30 cellular contexts compared by ENCODE assay signal in genomic region chr1:33231166-33231565, GRCh38.
"Had no signal": no experiment of that assay in that cellular context is flagged by ENCODE, and none has a peak within 500 bp of the region (broad histone marks: within the 10 kb centered on the region; RNA-seq: fewer than 3 reads in every experiment).

No MANE protein-coding gene starts in this region.

- H3K9ac ChIP-seq: neural progenitor cell had no signal

- H3K36me3 ChIP-seq: heart right ventricle, left lung, neural progenitor cell, neutrophil, ovary, stomach, thyroid gland, upper lobe of right lung had no signal

- H3K4me3 Mint-ChIP-seq: mesothelial cell of epicardium; naive B cell; natural killer cell; nephron progenitor cell; neural progenitor cell; stimulated activated naive B cell treated with anti-CD40 and anti-IgM and Interleukin-4, amounts not matched to agents 10 μg/mL and 1 μg/mL and 100 μg/mL, for 72 hours had no signal

- H3K9me3 Mint-ChIP-seq: mesothelial cell of epicardium; natural killer cell; nephron progenitor cell; stimulated activated naive B cell treated with anti-CD40 and anti-IgM and Interleukin-4, amounts not matched to agents 10 μg/mL and 1 μg/mL and 100 μg/mL, for 72 hours had no signal

- DNase-seq: heart right ventricle; kidney; left colon; left lung; mesendoderm; naive B cell; natural killer cell; nephron progenitor cell; occipital lobe; ovary; right cardiac atrium; stimulated activated CD4-positive, alpha-beta T cell treated with anti-CD3 and anti-CD28 coated beads, Interleukin-12 subunit alpha, Interleukin-12 subunit beta, amount 100 ng/mL, for 4 hours; stimulated activated CD4-positive, alpha-beta T cell treated with anti-CD3 and anti-CD28 coated beads, Interleukin-15, amount 100 ng/mL, for 24 hours; stimulated activated CD4-positive, alpha-beta T cell treated with anti-CD3 and anti-CD28 coated beads, Interleukin-2, amount 100 ng/mL, for 24 hours; stimulated activated CD4-positive, alpha-beta T cell treated with anti-CD3 and anti-CD28 coated beads, Interleukin-4, amount 100 ng/mL, for 1 hour; stimulated activated naive B cell treated with anti-CD40 and anti-IgM and Interleukin-4, amounts not matched to agents 10 μg/mL and 1 μg/mL and 100 μg/mL, for 72 hours; stimulated activated naive CD8-positive, alpha-beta T cell treated with anti-CD3 and anti-CD28 coated beads, Interleukin-15, Interleukin-2, amounts not matched to agents 100 U/mL and 50 U/mL, for 24 hours; stomach; testis; thyroid gland; trophoblast cell; upper lobe of right lung had no signal

- ATAC-seq: heart right ventricle; left colon; left lung; natural killer cell; right cardiac atrium; sciatic nerve; stimulated activated naive B cell treated with anti-CD40 and anti-IgM and Interleukin-4, amounts not matched to agents 10 μg/mL and 1 μg/mL and 100 μg/mL, for 72 hours; stimulated activated naive CD8-positive, alpha-beta T cell treated with anti-CD3 and anti-CD28 coated beads, Interleukin-15, Interleukin-2, amounts not matched to agents 100 U/mL and 50 U/mL, for 24 hours; upper lobe of right lung had no signal

- H3K27ac Mint-ChIP-seq: mesothelial cell of epicardium; naive B cell; natural killer cell; nephron progenitor cell; neural progenitor cell; progenitor cell of endocrine pancreas; stimulated activated naive B cell treated with anti-CD40 and anti-IgM and Interleukin-4, amounts not matched to agents 10 μg/mL and 1 μg/mL and 100 μg/mL, for 72 hours had no signal

- H3K9me3 ChIP-seq: heart right ventricle, left lung, neutrophil, ovary, stomach, testis, thyroid gland, upper lobe of right lung had no signal

- H3K4me1 ChIP-seq: testis, thyroid gland had no signal

- H3K4me3 ChIP-seq: heart right ventricle, hepatocyte, left lung, lung, neural progenitor cell, ovary, skin epidermis, stomach, testis, thyroid gland, upper lobe of right lung had no signal

- H3K27me3 ChIP-seq: heart right ventricle, hepatocyte, left lung, neural progenitor cell, ovary, stomach, testis, thyroid gland, upper lobe of right lung had no signal

- H3K36me3 Mint-ChIP-seq: mesothelial cell of epicardium; naive B cell; natural killer cell; neural progenitor cell; stimulated activated naive B cell treated with anti-CD40 and anti-IgM and Interleukin-4, amounts not matched to agents 10 μg/mL and 1 μg/mL and 100 μg/mL, for 72 hours had no signal

- H3K4me1 Mint-ChIP-seq: naive B cell; natural killer cell; stimulated activated naive B cell treated with anti-CD40 and anti-IgM and Interleukin-4, amounts not matched to agents 10 μg/mL and 1 μg/mL and 100 μg/mL, for 72 hours had no signal
